In the genomic region with DNA sequence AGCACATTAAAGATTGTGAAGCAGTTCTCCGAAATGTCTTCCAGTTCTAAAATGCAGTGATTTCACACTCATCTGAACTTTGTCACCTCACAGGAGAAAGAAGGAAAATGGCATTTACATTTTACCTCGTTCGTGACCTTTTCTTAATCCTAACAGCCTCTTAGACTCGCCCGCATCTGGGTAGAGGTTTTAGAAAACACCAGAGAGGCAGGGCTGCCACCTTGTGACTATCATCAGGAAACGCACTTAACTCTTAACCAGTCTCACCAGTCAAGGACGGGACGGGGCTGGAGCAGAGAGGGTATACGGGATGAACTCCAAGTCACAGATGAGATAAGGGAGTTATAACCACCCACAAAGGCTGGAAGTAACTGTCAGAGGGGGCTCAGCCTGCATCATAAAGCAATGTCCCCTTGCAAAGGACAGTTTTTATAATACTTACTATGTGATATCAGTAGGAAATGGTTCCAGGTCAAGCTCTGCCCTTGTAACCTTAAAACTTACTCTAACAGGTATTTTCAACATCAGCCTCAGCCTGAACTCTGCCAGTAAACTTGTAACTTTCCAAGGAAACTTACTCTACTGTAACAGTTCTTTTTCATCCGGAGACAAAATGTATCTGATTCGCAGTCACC, we compare ENCODE assay signal across 8 cellular contexts. TPM values are rescaled to one million over a fixed set of nuclear protein-coding genes. Genes with fewer than 3 reads are reported as not detected.
DNase-seq lines count a peak whose midpoint lies in the region; ATAC-seq, FAIRE-seq and TF ChIP-seq lines count a peak whose summit lies in the region.

No MANE protein-coding gene starts in this region.

- H3K9me3 ChIP-seq in astrocyte (ENCODE audit: insufficient read depth, low read depth, low read length): no peaks in the 10 kb centered on the region
- no peaks in the 10 kb centered on the region for H3K9me3 ChIP-seq in kidney (ENCODE audit: control insufficient read depth in 1 of 2, low read length in 2 of 2)

- H3K4me3 ChIP-seq in astrocyte (ENCODE audit: insufficient read depth, low read depth, low read length): no peak overlapping the region
- no peak overlapping the region for H3K4me3 ChIP-seq in kidney (ENCODE audit: low read length in 2 of 2)

- H2AFZ ChIP-seq in astrocyte (ENCODE audit: low read depth, low read length): no peak overlapping the region

- no peaks in the 10 kb centered on the region for H3K79me2 ChIP-seq in astrocyte (ENCODE audit: insufficient read depth, low read length)

- H3K27me3 ChIP-seq in astrocyte (ENCODE audit: insufficient read depth, low read length): peaks cover 8% of the 10 kb centered on the region

- peaks cover 80% of the 10 kb centered on the region for H3K27me3 Mint-ChIP-seq in astrocyte (ENCODE audit: low read depth, unreplicated experiment)

- H3K4me1 ChIP-seq in astrocyte (ENCODE audit: insufficient read depth, low read length) (no peaks in the 10 kb centered on the region), kidney (ENCODE audit: control insufficient read depth in 1 of 2, insufficient read depth in 1 of 2, low read depth in 1 of 2, low read length in 2 of 2) (no peaks in the 10 kb centered on the region)

- H3K36me3 Mint-ChIP-seq in astrocyte (ENCODE audit: low read depth, unreplicated experiment): no peaks in the 10 kb centered on the region

- H3K4me1 Mint-ChIP-seq in astrocyte (ENCODE audit: low read depth, unreplicated experiment): no peaks in the 10 kb centered on the region

- no peak overlapping the region for H3K27ac Mint-ChIP-seq in astrocyte (ENCODE audit: unreplicated experiment)

- H3K36me3 ChIP-seq in astrocyte (ENCODE audit: insufficient read depth, low read length): no peaks in the 10 kb centered on the region
- H3K36me3 ChIP-seq in kidney (ENCODE audit: control insufficient read depth in 1 of 2, insufficient read depth in 2 of 2, low read length in 2 of 2): no peaks in the 10 kb centered on the region

- H4K20me1 ChIP-seq in astrocyte (ENCODE audit: insufficient read depth, low read length): no peaks in the 10 kb centered on the region

- peak; percentile 30 for TF ChIP-seq CTCF in astrocyte (IDR thresholded peaks at IDR 0.05; ENCODE audit: insufficient read depth, low read depth, low read length)
- TF ChIP-seq CTCF in kidney (IDR thresholded peaks at IDR 0.05; ENCODE audit: borderline replicate concordance, extremely low read depth, insufficient read depth): peak; percentile 28

- no peak overlapping the region for H3K9ac ChIP-seq in astrocyte (ENCODE audit: low read length)
- H3K9ac ChIP-seq in kidney (ENCODE audit: low read length in 2 of 2): no peak overlapping the region

- H3K4me3 Mint-ChIP-seq in astrocyte (ENCODE audit: unreplicated experiment): no peak overlapping the region

- H3K9me3 Mint-ChIP-seq in astrocyte (ENCODE audit: unreplicated experiment): no peaks in the 10 kb centered on the region

- no peak overlapping the region for H3K27ac ChIP-seq in astrocyte (ENCODE audit: low read depth, low read length)
- no peak overlapping the region for H3K27ac ChIP-seq in kidney (ENCODE audit: low read depth in 2 of 2, low read length in 2 of 2)

- intact Hi-C loops in kidney (cut with DNase I): no loop called here

- no peak for ATAC-seq in HG03469 (IDR thresholded peaks at IDR 0.05; ENCODE audit: unreplicated experiment)

- peak; percentile 43 for DNase-seq in GDM1 (lab: John Stamatoyannopoulos, UW)
- DNase-seq in NCI-H1092 treated with DMSO at 0.1 percent for 48 hours (lab: John Stamatoyannopoulos, UW): peak; percentile 84
- peak; percentile 77 for DNase-seq in SW480 (ENCODE audit: low spot score)
- peak; percentile 4 for DNase-seq in astrocyte (ENCODE audit: low read depth)
- no peak for DNase-seq in kidney
- peak; percentile 6 for DNase-seq in stimulated activated CD8-positive, alpha-beta memory T cell treated with anti-CD3 and anti-CD28 coated beads, Interleukin-15, amount 100 ng/mL, for 1 hour (ENCODE audit: low read depth)
- no peak for DNase-seq in foreskin melanocyte

- H3K4me2 ChIP-seq in astrocyte (ENCODE audit: low read length): no peak overlapping the region

- no peak for FAIRE-seq in astrocyte (lab: Jason Lieb, UNC)
- no peak for FAIRE-seq in kidney (lab: Jason Lieb, UNC)

RNA-seq across cellular contexts. Expression of gene CEACAM6, which starts 8.6 kb away (rescaled TPM):
- total RNA-seq in astrocyte: not detected in 2 replicates
- total RNA-seq in kidney: not detected
- not detected for polyA plus RNA-seq in kidney (ENCODE audit: insufficient read depth, low read depth, low replicate concordance)

RNA-seq across cellular contexts. Expression of gene CEACAM5, which starts 38.3 kb away (rescaled TPM):
- not detected in 2 replicates for total RNA-seq in astrocyte
- total RNA-seq in kidney: not detected
- polyA plus RNA-seq in kidney (ENCODE audit: insufficient read depth, low read depth, low replicate concordance): not detected

RNA-seq across cellular contexts. Expression of gene CEACAM3, which starts 49.7 kb away (rescaled TPM):
- total RNA-seq in astrocyte (not detected in 2 replicates), kidney (0.69 TPM)
- not detected for polyA plus RNA-seq in kidney (ENCODE audit: insufficient read depth, low read depth, low replicate concordance)

RNA-seq across cellular contexts. Expression of gene CEACAM7, which starts 58.6 kb away (rescaled TPM):
- not detected in 2 replicates for total RNA-seq in astrocyte
- total RNA-seq in kidney: 0.16 TPM
- polyA plus RNA-seq in kidney (ENCODE audit: insufficient read depth, low read depth, low replicate concordance): not detected

Comparison
In these comparisons a context has a peak if more than half of its experiments do, and no peak if none do; other contexts are left out.
1. DNase-seq: peak in GDM1 (single experiment), NCI-H1092 treated with DMSO at 0.1 percent for 48 hours (single experiment), SW480 (single experiment), astrocyte (single experiment) and stimulated activated CD8-positive, alpha-beta memory T cell treated with anti-CD3 and anti-CD28 coated beads, Interleukin-15, amount 100 ng/mL, for 1 hour (single experiment); none in kidney (single experiment) and foreskin melanocyte (single experiment).